Comparison of ENCODE assay signal across 1 cellular context in the genomic region with DNA sequence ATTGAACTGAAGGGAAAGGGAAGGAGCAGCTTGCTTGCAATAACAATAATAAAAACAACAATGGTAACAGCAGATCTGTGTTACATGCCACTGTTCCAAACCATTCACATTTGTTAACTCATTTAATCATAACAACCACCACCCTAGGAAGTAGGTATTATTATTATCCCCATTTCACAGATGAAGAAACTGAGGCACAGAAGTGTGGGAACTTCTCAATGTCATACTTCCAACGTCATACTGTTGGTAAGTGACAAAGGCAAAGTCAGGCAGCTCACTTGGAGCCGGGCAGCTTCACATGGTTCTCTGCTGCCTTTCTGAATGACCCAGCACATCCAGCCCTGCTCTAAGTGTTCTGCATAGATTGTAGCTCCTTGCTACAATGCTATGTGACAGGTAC.
TF ChIP-seq lines count a peak whose summit lies in the region.

No MANE protein-coding gene starts in this region.

TF ChIP-seq in HEK293, 187 proteins besides CTCF, POLR2A, EP300 and RAD21 (continued from another document):
- TF ChIP-seq, protein P1, sequence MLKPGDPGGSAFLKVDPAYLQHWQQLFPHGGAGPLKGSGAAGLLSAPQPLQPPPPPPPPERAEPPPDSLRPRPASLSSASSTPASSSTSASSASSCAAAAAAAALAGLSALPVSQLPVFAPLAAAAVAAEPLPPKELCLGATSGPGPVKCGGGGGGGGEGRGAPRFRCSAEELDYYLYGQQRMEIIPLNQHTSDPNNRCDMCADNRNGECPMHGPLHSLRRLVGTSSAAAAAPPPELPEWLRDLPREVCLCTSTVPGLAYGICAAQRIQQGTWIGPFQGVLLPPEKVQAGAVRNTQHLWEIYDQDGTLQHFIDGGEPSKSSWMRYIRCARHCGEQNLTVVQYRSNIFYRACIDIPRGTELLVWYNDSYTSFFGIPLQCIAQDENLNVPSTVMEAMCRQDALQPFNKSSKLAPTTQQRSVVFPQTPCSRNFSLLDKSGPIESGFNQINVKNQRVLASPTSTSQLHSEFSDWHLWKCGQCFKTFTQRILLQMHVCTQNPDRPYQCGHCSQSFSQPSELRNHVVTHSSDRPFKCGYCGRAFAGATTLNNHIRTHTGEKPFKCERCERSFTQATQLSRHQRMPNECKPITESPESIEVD (tag by site-specific recombination; IDR thresholded peaks at IDR 0.05): no peak
- TF ChIP-seq ZIC2 (tag by site-specific recombination; IDR thresholded peaks at IDR 0.05) (no peak), ZBTB17 (tag by site-specific recombination; IDR thresholded peaks at IDR 0.05) (0 out of 2 replicates have a peak, but pooled peaks have one; percentile 2), ZNF223 (tag by site-specific recombination; IDR thresholded peaks at IDR 0.05) (no peak)
- TF ChIP-seq, protein P2, sequence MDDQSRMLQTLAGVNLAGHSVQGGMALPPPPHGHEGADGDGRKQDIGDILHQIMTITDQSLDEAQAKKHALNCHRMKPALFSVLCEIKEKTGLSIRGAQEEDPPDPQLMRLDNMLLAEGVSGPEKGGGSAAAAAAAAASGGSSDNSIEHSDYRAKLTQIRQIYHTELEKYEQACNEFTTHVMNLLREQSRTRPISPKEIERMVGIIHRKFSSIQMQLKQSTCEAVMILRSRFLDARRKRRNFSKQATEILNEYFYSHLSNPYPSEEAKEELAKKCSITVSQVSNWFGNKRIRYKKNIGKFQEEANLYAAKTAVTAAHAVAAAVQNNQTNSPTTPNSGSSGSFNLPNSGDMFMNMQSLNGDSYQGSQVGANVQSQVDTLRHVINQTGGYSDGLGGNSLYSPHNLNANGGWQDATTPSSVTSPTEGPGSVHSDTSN (CRISPR knock-in tag; IDR thresholded peaks at IDR 0.05): no peak
- TF ChIP-seq, protein P3, sequence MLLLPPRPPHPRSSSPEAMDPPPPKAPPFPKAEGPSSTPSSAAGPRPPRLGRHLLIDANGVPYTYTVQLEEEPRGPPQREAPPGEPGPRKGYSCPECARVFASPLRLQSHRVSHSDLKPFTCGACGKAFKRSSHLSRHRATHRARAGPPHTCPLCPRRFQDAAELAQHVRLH (tag by site-specific recombination; IDR thresholded peaks at IDR 0.05): peak; percentile 52; the same call in 1 of the 2 replicates
